Comparison of ENCODE assay signal across 8 cellular contexts in genomic region chr1:234727018-234727757, GRCh38.
DNase-seq lines count a peak whose midpoint lies in the region; ATAC-seq, FAIRE-seq and TF ChIP-seq lines count a peak whose summit lies in the region.

No MANE protein-coding gene starts in this region.

- CTCF ChIA-PET in CD4-positive, alpha-beta memory T cell (lab: Charles Lee; ENCODE audit: partially characterized antibody), result no interaction called here
- CTCF ChIA-PET in T-cell (lab: Charles Lee), result interaction anchor here in 1 of 2 donors (0.7 kb wide), 1 partner anchor 228 kb away, joined by 4 read pairs; no protein-coding TSS in a partner anchor

- POLR2A ChIA-PET in CD4-positive, alpha-beta memory T cell (lab: Charles Lee; ENCODE audit: partially characterized antibody), result interaction anchor here (0.7 to 8.2 kb wide), 3 partner anchors 45 to 125 kb away, joined by 3 to 272 read pairs (median 146); partner anchors contain the start of gene IRF2BP2
- POLR2A ChIA-PET in T-cell (lab: Charles Lee), result interaction anchor here (0.9 to 1.4 kb wide), 4 partner anchors 10 to 116 kb away, joined by 3 to 4 read pairs (median 3); no protein-coding TSS in a partner anchor

- peak overlapping the region; percentile 96 for H3K27ac ChIP-seq in CD4-positive, alpha-beta memory T cell (ENCODE audit: low read depth, low read length)
- H3K27ac ChIP-seq in keratinocyte (ENCODE audit: control insufficient read depth, insufficient read depth, low read length) (peak overlapping the region; percentile 100), thoracic aorta (peak overlapping the region; percentile 95 to 96)

- H3K9me3 Mint-ChIP-seq in CD4-positive, alpha-beta memory T cell, result peaks cover 0 to 5% (median 0%) of the 10 kb centered on the region in 8 donors
- H3K9me3 Mint-ChIP-seq in HFFc6 (no peaks in the 10 kb centered on the region), T-cell (no peaks in the 10 kb centered on the region)

- peak overlapping the region in 2 of 8 donors; percentile 48 to 67 for H3K4me3 Mint-ChIP-seq in CD4-positive, alpha-beta memory T cell
- H3K4me3 Mint-ChIP-seq in HFFc6, result no peak overlapping the region
- no peak overlapping the region for H3K4me3 Mint-ChIP-seq in T-cell

- H3K9me3 ChIP-seq in CD4-positive, alpha-beta memory T cell (ENCODE audit: control insufficient read depth in 1 of 2, low read length in 2 of 2), result no peaks in the 10 kb centered on the region
- H3K9me3 ChIP-seq in keratinocyte (ENCODE audit: control insufficient read depth, low read depth, low read length) (no peaks in the 10 kb centered on the region), thoracic aorta (no peaks in the 10 kb centered on the region)

- H3K9ac ChIP-seq in keratinocyte (ENCODE audit: control insufficient read depth, extremely low read depth, insufficient read depth, low read length), result peak overlapping the region; percentile 40

- peaks cover 0 to 3% of the 10 kb centered on the region in 2 donors for H3K27me3 Mint-ChIP-seq in CD4-positive, alpha-beta memory T cell
- no peaks in the 10 kb centered on the region for H3K27me3 Mint-ChIP-seq in HFFc6 (ENCODE audit: insufficient read depth)
- no peaks in the 10 kb centered on the region for H3K27me3 Mint-ChIP-seq in T-cell

- H3K27me3 ChIP-seq in CD4-positive, alpha-beta memory T cell (ENCODE audit: insufficient read depth, low read length), result no peaks in the 10 kb centered on the region
- H3K27me3 ChIP-seq in keratinocyte (ENCODE audit: control insufficient read depth, extremely low read depth, insufficient read depth, low read length) (no peaks in the 10 kb centered on the region), thoracic aorta (replicated peaks; ENCODE audit: insufficient read depth) (no peaks in the 10 kb centered on the region)

- H3K4me1 Mint-ChIP-seq in CD4-positive, alpha-beta memory T cell, result peaks cover 54 to 98% (median 81%) of the 10 kb centered on the region in 4 donors
- H3K4me1 Mint-ChIP-seq in HFFc6 (ENCODE audit: low read depth) (peaks cover 96% of the 10 kb centered on the region), T-cell (peaks cover 89 to 91% (median 91%) of the 10 kb centered on the region in 3 donors)

- H3K27ac Mint-ChIP-seq in CD4-positive, alpha-beta memory T cell, result peak overlapping the region; percentile 3 to 100 (median 98)
- peak overlapping the region; percentile 65 for H3K27ac Mint-ChIP-seq in HFFc6
- H3K27ac Mint-ChIP-seq in T-cell, result peak overlapping the region; percentile 92 to 97

- ATAC-seq in T-cell (replicated peaks in 1 of 4) (no peak), thoracic aorta (ENCODE audit: insufficient number of reproducible peaks, low FRiP score, low read depth) (no peak), HG03280 (IDR thresholded peaks at IDR 0.05; ENCODE audit: unreplicated experiment) (no peak)

- H3K9me1 ChIP-seq in keratinocyte (ENCODE audit: control insufficient read depth, extremely low read depth, insufficient read depth, low read length), result peaks cover 3% of the 10 kb centered on the region

- peak overlapping the region; percentile 45 for H3K4me2 ChIP-seq in keratinocyte (ENCODE audit: control insufficient read depth, extremely low read depth, insufficient read depth, low read depth, low read length)

- peaks cover 0 to 9% of the 10 kb centered on the region in 2 donors for H3K36me3 Mint-ChIP-seq in CD4-positive, alpha-beta memory T cell
- no peaks in the 10 kb centered on the region for H3K36me3 Mint-ChIP-seq in HFFc6 (ENCODE audit: low read depth)
- H3K36me3 Mint-ChIP-seq in T-cell, result no peaks in the 10 kb centered on the region

- peak overlapping the region; percentile 20 for H2AFZ ChIP-seq in keratinocyte (ENCODE audit: control insufficient read depth, low read length)

- no peaks in the 10 kb centered on the region for H3K36me3 ChIP-seq in CD4-positive, alpha-beta memory T cell (ENCODE audit: insufficient read depth, low read length)
- H3K36me3 ChIP-seq in keratinocyte (ENCODE audit: control insufficient read depth in 2 of 2, extremely low read depth in 1 of 2, insufficient read depth in 2 of 2, low read length in 2 of 2), result no peaks in the 10 kb centered on the region
- H3K36me3 ChIP-seq in thoracic aorta, result no peaks in the 10 kb centered on the region

- intact Hi-C loops in CD4-positive, alpha-beta memory T cell (cut with micrococcal nuclease), result no loop called here

- no peak for DNase-seq in CD4-positive, alpha-beta memory T cell
- DNase-seq in HFFc6, result no peak
- DNase-seq in T-cell, result no peak
- no peak for DNase-seq in keratinocyte (ENCODE audit: low read depth, low spot score)
- no peak for DNase-seq in thoracic aorta (ENCODE audit: low spot score)
- DNase-seq in hippocampal formation (lab: John Stamatoyannopoulos, UW), result no peak
- DNase-seq in stimulated activated CD4-positive, alpha-beta T cell treated with anti-CD3 and anti-CD28 coated beads, Interleukin-15, amount 100 ng/mL, for 24 hours, result no peak

- H3K4me1 ChIP-seq in CD4-positive, alpha-beta memory T cell (ENCODE audit: insufficient read depth, low read length), result peaks cover 98% of the 10 kb centered on the region
- peaks cover 73% of the 10 kb centered on the region for H3K4me1 ChIP-seq in keratinocyte (ENCODE audit: control insufficient read depth, extremely low read depth, insufficient read depth, low read length)
- H3K4me1 ChIP-seq in thoracic aorta (ENCODE audit: control insufficient read depth in 1 of 2, low read depth in 2 of 2), result peaks cover 46 to 49% of the 10 kb centered on the region in 2 donors

- no peak for FAIRE-seq in keratinocyte (lab: Jason Lieb, UNC)

- TF ChIP-seq CTCF in HFFc6 (IDR thresholded peaks at IDR 0.05), result no peak
- no peak for TF ChIP-seq CTCF in keratinocyte (optimal IDR thresholded peaks at IDR 0.05 in 1 of 3, IDR thresholded peaks at IDR 0.05 in 1 of 3, conservative IDR thresholded peaks at IDR 0.05 in 1 of 3; ENCODE audit: extremely low read depth in 1 of 3, insufficient read depth in 2 of 3, low read length in 3 of 3)
- no peak for TF ChIP-seq CTCF in thoracic aorta (IDR thresholded peaks at IDR 0.05)

- no peak overlapping the region for H3K4me3 ChIP-seq in CD4-positive, alpha-beta memory T cell (ENCODE audit: low read length in 2 of 2)
- H3K4me3 ChIP-seq in keratinocyte (ENCODE audit: control insufficient read depth in 2 of 3, extremely low read depth in 1 of 3, insufficient read depth in 2 of 3, low read depth in 1 of 3, low read length in 3 of 3) (no peak overlapping the region), thoracic aorta (no peak overlapping the region)

- H4K20me1 ChIP-seq in keratinocyte (ENCODE audit: control insufficient read depth, extremely low read depth, insufficient read depth, low read length), result no peaks in the 10 kb centered on the region

- dilution Hi-C loops in keratinocyte (cut with MboI; ENCODE audit: extremely low pct_ligation_motif_present, low sequenced_read_pairs), result no loop called here

- H3K79me2 ChIP-seq in keratinocyte (ENCODE audit: control insufficient read depth, insufficient read depth, low read length), result no peaks in the 10 kb centered on the region
